29 cellular contexts compared by ENCODE assay signal in the genomic region with DNA sequence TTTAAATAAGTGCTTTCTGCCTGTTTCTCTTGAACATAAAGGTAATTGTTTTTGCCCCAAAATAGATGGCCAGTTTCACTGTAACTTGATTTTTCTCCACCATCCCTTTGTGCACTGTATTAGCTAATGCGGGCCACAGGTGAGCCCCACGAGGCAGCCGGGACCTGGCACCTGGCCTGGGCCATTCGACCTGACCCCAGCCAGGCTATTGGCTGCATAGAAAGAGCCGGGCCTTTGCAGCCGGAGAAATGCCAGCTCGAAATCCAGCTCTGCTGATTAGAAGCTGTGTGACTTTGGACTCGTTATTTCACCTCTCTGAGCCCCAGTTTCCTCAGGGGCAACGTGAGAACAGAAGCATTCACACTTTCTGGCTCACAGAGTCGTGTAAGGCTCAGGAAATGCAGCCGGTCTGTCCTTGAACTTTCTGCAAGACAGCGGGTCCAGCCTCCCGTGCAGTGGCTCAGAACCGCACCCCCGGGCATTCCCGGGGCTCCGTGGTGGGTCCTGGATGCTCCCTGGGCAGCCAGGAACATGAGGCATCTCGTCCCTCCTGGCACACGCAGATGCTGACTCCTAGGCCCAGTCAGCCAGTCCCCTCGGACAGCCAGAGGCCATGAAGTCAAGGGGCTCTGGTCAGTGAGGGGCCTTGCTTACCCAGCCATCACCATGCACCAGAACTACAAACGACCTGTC. TPM values are rescaled to one million over a fixed set of nuclear protein-coding genes. Genes with fewer than 3 reads are reported as not detected.
DNase-seq lines count a peak whose midpoint lies in the region; ATAC-seq and TF ChIP-seq lines count a peak whose summit lies in the region.
"Had no signal": no experiment of that assay in that cellular context is flagged by ENCODE, and none has a peak within 500 bp of the region (broad histone marks: within the 10 kb centered on the region; RNA-seq: fewer than 3 reads in every experiment).

No MANE protein-coding gene starts in this region.

- H3K27me3 Mint-ChIP-seq in activated naive CD8-positive, alpha-beta T cell treated with anti-CD3 and anti-CD28 coated beads, Interleukin-2, amount 10 ng/mL, durations not matched to agents 7 days and 5 days: peaks cover under 1% of the 10 kb centered on the region
- peaks cover 2% of the 10 kb centered on the region for H3K27me3 Mint-ChIP-seq in activated naive CD8-positive, alpha-beta T cell treated with anti-CD3 and anti-CD28 coated beads, Interleukin-2, amount 50 U/mL, for 24 hours
- peaks cover under 1 to 11% of the 10 kb centered on the region in 2 donors for H3K27me3 Mint-ChIP-seq in natural killer cell treated with Interleukin-12 subunit alpha and Interleukin-12 subunit beta and Interleukin-15 and Interleukin-18, amount 100 ng/mL, for 72 hours
- H3K27me3 Mint-ChIP-seq in activated CD4-positive, alpha-beta memory T cell treated with anti-CD3 and anti-CD28 coated beads for 36 hours: peaks cover 2% of the 10 kb centered on the region
- H3K27me3 Mint-ChIP-seq: B cell had no signal

- peak; percentile 23 for DNase-seq in activated naive CD8-positive, alpha-beta T cell treated with anti-CD3 and anti-CD28 coated beads, Interleukin-2, amount 10 ng/mL, durations not matched to agents 7 days and 5 days
- DNase-seq in activated naive CD8-positive, alpha-beta T cell treated with anti-CD3 and anti-CD28 coated beads, Interleukin-2, amount 50 U/mL, for 24 hours: no peak
- DNase-seq in natural killer cell treated with Interleukin-12 subunit alpha and Interleukin-12 subunit beta and Interleukin-15 and Interleukin-18, amount 100 ng/mL, for 72 hours (ENCODE audit: low spot score): peak; percentile 23
- DNase-seq in thoracic aorta (ENCODE audit: low spot score) (no peak), nucleus accumbens (lab: John Stamatoyannopoulos, UW) (no peak)
- DNase-seq in activated CD4-positive, alpha-beta memory T cell treated with anti-CD3 and anti-CD28 coated beads for 36 hours: no peak
- DNase-seq: ACHN; activated CD8-positive, alpha-beta T cell treated with anti-CD3 and anti-CD28 coated beads, Interleukin-2, amount 10 ng/mL, durations not matched to agents 7 days and 5 days; amniotic stem cell; brain microvascular endothelial cell; CD8-positive, alpha-beta T cell; colonic mucosa; effector CD8-positive, alpha-beta T cell; IMR-90; naive B cell; NCI-H774; stimulated activated naive B cell treated with anti-CD40 and anti-IgM and Interleukin-4, amounts not matched to agents 10 μg/mL and 1 μg/mL and 100 μg/mL, for 72 hours; testis had no signal

- no peaks in the 10 kb centered on the region for H3K36me3 Mint-ChIP-seq in activated naive CD8-positive, alpha-beta T cell treated with anti-CD3 and anti-CD28 coated beads, Interleukin-2, amount 10 ng/mL, durations not matched to agents 7 days and 5 days
- no peaks in the 10 kb centered on the region for H3K36me3 Mint-ChIP-seq in activated naive CD8-positive, alpha-beta T cell treated with anti-CD3 and anti-CD28 coated beads, Interleukin-2, amount 50 U/mL, for 24 hours (ENCODE audit: low read depth)
- H3K36me3 Mint-ChIP-seq in natural killer cell treated with Interleukin-12 subunit alpha and Interleukin-12 subunit beta and Interleukin-15 and Interleukin-18, amount 100 ng/mL, for 72 hours: no peaks in the 10 kb centered on the region
- no peaks in the 10 kb centered on the region for H3K36me3 Mint-ChIP-seq in activated CD4-positive, alpha-beta memory T cell treated with anti-CD3 and anti-CD28 coated beads for 36 hours
- H3K36me3 Mint-ChIP-seq: CD8-positive, alpha-beta T cell; stimulated activated naive B cell treated with anti-CD40 and anti-IgM and Interleukin-4, amounts not matched to agents 10 μg/mL and 1 μg/mL and 100 μg/mL, for 72 hours had no signal

- no peak overlapping the region for H3K27ac Mint-ChIP-seq in activated naive CD8-positive, alpha-beta T cell treated with anti-CD3 and anti-CD28 coated beads, Interleukin-2, amount 10 ng/mL, durations not matched to agents 7 days and 5 days
- H3K27ac Mint-ChIP-seq in activated naive CD8-positive, alpha-beta T cell treated with anti-CD3 and anti-CD28 coated beads, Interleukin-2, amount 50 U/mL, for 24 hours: no peak overlapping the region
- H3K27ac Mint-ChIP-seq in natural killer cell treated with Interleukin-12 subunit alpha and Interleukin-12 subunit beta and Interleukin-15 and Interleukin-18, amount 100 ng/mL, for 72 hours: no peak overlapping the region
- H3K27ac Mint-ChIP-seq in activated CD4-positive, alpha-beta memory T cell treated with anti-CD3 and anti-CD28 coated beads for 36 hours: no peak overlapping the region
- H3K27ac Mint-ChIP-seq: activated CD8-positive, alpha-beta T cell treated with anti-CD3 and anti-CD28 coated beads, Interleukin-2, amount 10 ng/mL, durations not matched to agents 7 days and 5 days; B cell; CD8-positive, alpha-beta T cell; GM23338; mesothelial cell of epicardium; naive B cell; stimulated activated naive B cell treated with anti-CD40 and anti-IgM and Interleukin-4, amounts not matched to agents 10 μg/mL and 1 μg/mL and 100 μg/mL, for 72 hours had no signal

- H3K4me1 Mint-ChIP-seq in activated naive CD8-positive, alpha-beta T cell treated with anti-CD3 and anti-CD28 coated beads, Interleukin-2, amount 10 ng/mL, durations not matched to agents 7 days and 5 days: no peaks in the 10 kb centered on the region
- H3K4me1 Mint-ChIP-seq in activated naive CD8-positive, alpha-beta T cell treated with anti-CD3 and anti-CD28 coated beads, Interleukin-2, amount 50 U/mL, for 24 hours: no peaks in the 10 kb centered on the region
- H3K4me1 Mint-ChIP-seq in natural killer cell treated with Interleukin-12 subunit alpha and Interleukin-12 subunit beta and Interleukin-15 and Interleukin-18, amount 100 ng/mL, for 72 hours (ENCODE audit: low read depth in 2 of 2): no peaks in the 10 kb centered on the region
- no peaks in the 10 kb centered on the region for H3K4me1 Mint-ChIP-seq in activated CD4-positive, alpha-beta memory T cell treated with anti-CD3 and anti-CD28 coated beads for 36 hours (ENCODE audit: low read depth)
- H3K4me1 Mint-ChIP-seq: B cell; mesothelial cell of epicardium; naive B cell; stimulated activated naive B cell treated with anti-CD40 and anti-IgM and Interleukin-4, amounts not matched to agents 10 μg/mL and 1 μg/mL and 100 μg/mL, for 72 hours had no signal

- H3K9me3 ChIP-seq in thoracic aorta: no peaks in the 10 kb centered on the region
- H3K9me3 ChIP-seq: colonic mucosa, testis had no signal

- H3K36me3 ChIP-seq in thoracic aorta: no peaks in the 10 kb centered on the region
- H3K36me3 ChIP-seq: brain microvascular endothelial cell, colonic mucosa had no signal

- intact Hi-C loops in activated CD4-positive, alpha-beta memory T cell treated with anti-CD3 and anti-CD28 coated beads for 36 hours (cut with micrococcal nuclease): no loop called here

- CTCF ChIA-PET in activated CD4-positive, alpha-beta memory T cell treated with anti-CD3 and anti-CD28 coated beads for 36 hours (lab: Charles Lee): no interaction called here

- no peaks in the 10 kb centered on the region for H3K27me3 ChIP-seq in thoracic aorta (replicated peaks; ENCODE audit: insufficient read depth)
- H3K27me3 ChIP-seq: brain microvascular endothelial cell, colonic mucosa, testis had no signal

- H3K4me3 Mint-ChIP-seq in activated naive CD8-positive, alpha-beta T cell treated with anti-CD3 and anti-CD28 coated beads, Interleukin-2, amount 10 ng/mL, durations not matched to agents 7 days and 5 days: no peak overlapping the region
- H3K4me3 Mint-ChIP-seq in activated naive CD8-positive, alpha-beta T cell treated with anti-CD3 and anti-CD28 coated beads, Interleukin-2, amount 50 U/mL, for 24 hours: no peak overlapping the region
- no peak overlapping the region for H3K4me3 Mint-ChIP-seq in natural killer cell treated with Interleukin-12 subunit alpha and Interleukin-12 subunit beta and Interleukin-15 and Interleukin-18, amount 100 ng/mL, for 72 hours
- H3K4me3 Mint-ChIP-seq in activated CD4-positive, alpha-beta memory T cell treated with anti-CD3 and anti-CD28 coated beads for 36 hours: no peak overlapping the region
- H3K4me3 Mint-ChIP-seq: activated CD8-positive, alpha-beta T cell treated with anti-CD3 and anti-CD28 coated beads, Interleukin-2, amount 10 ng/mL, durations not matched to agents 7 days and 5 days; B cell; CD8-positive, alpha-beta T cell; GM23338; mesothelial cell of epicardium; naive B cell; stimulated activated naive B cell treated with anti-CD40 and anti-IgM and Interleukin-4, amounts not matched to agents 10 μg/mL and 1 μg/mL and 100 μg/mL, for 72 hours had no signal

- POLR2A ChIA-PET in activated naive CD8-positive, alpha-beta T cell treated with anti-CD3 and anti-CD28 coated beads, Interleukin-2, amount 10 ng/mL, durations not matched to agents 7 days and 5 days (lab: Charles Lee): no interaction called here
- POLR2A ChIA-PET in activated CD4-positive, alpha-beta memory T cell treated with anti-CD3 and anti-CD28 coated beads for 36 hours (lab: Charles Lee): no interaction called here

- peaks cover 29 to 74% of the 10 kb centered on the region in 2 donors for H3K4me1 ChIP-seq in thoracic aorta (ENCODE audit: control insufficient read depth in 1 of 2, low read depth in 2 of 2)
- H3K4me1 ChIP-seq: colonic mucosa had no signal

- no peaks in the 10 kb centered on the region for H3K9me3 Mint-ChIP-seq in activated naive CD8-positive, alpha-beta T cell treated with anti-CD3 and anti-CD28 coated beads, Interleukin-2, amount 10 ng/mL, durations not matched to agents 7 days and 5 days
- no peaks in the 10 kb centered on the region for H3K9me3 Mint-ChIP-seq in activated naive CD8-positive, alpha-beta T cell treated with anti-CD3 and anti-CD28 coated beads, Interleukin-2, amount 50 U/mL, for 24 hours
- no peaks in the 10 kb centered on the region for H3K9me3 Mint-ChIP-seq in natural killer cell treated with Interleukin-12 subunit alpha and Interleukin-12 subunit beta and Interleukin-15 and Interleukin-18, amount 100 ng/mL, for 72 hours
- H3K9me3 Mint-ChIP-seq in activated CD4-positive, alpha-beta memory T cell treated with anti-CD3 and anti-CD28 coated beads for 36 hours: no peaks in the 10 kb centered on the region
- H3K9me3 Mint-ChIP-seq: CD8-positive, alpha-beta T cell had no signal

- H3K27ac ChIP-seq in cingulate gyrus (ENCODE audit: low read depth, low read length) (peak overlapping the region; percentile 94), thoracic aorta (peak overlapping the region in 1 of 2 donors; percentile 40)
- H3K27ac ChIP-seq: brain microvascular endothelial cell, colonic mucosa, epithelial cell of prostate, testis had no signal

- TF ChIP-seq CTCF in thoracic aorta (IDR thresholded peaks at IDR 0.05): no peak

- ATAC-seq in activated naive CD8-positive, alpha-beta T cell treated with anti-CD3 and anti-CD28 coated beads, Interleukin-2, amount 10 ng/mL, durations not matched to agents 7 days and 5 days (ENCODE audit: low read depth): no peak
- ATAC-seq in activated naive CD8-positive, alpha-beta T cell treated with anti-CD3 and anti-CD28 coated beads, Interleukin-2, amount 50 U/mL, for 24 hours: no peak
- no peak for ATAC-seq in natural killer cell treated with Interleukin-12 subunit alpha and Interleukin-12 subunit beta and Interleukin-15 and Interleukin-18, amount 100 ng/mL, for 72 hours
- no peak for ATAC-seq in thoracic aorta (ENCODE audit: insufficient number of reproducible peaks, low FRiP score, low read depth)
- ATAC-seq: activated CD8-positive, alpha-beta T cell treated with anti-CD3 and anti-CD28 coated beads, Interleukin-2, amount 10 ng/mL, durations not matched to agents 7 days and 5 days; CD8-positive, alpha-beta T cell; GM23338; Panc1; stimulated activated naive B cell treated with anti-CD40 and anti-IgM and Interleukin-4, amounts not matched to agents 10 μg/mL and 1 μg/mL and 100 μg/mL, for 72 hours had no signal

- peak overlapping the region; percentile 58 for H3K4me3 ChIP-seq in thoracic aorta
- H3K4me3 ChIP-seq: colonic mucosa, GM23338, testis had no signal

RNA-seq across cellular contexts. Expression of gene ACTRT2, which starts 37.4 kb away (rescaled TPM):
- not detected for total RNA-seq in activated naive CD8-positive, alpha-beta T cell treated with anti-CD3 and anti-CD28 coated beads, Interleukin-2, amount 10 ng/mL, durations not matched to agents 7 days and 5 days
- not detected for total RNA-seq in natural killer cell treated with Interleukin-12 subunit alpha and Interleukin-12 subunit beta and Interleukin-15 and Interleukin-18, amount 100 ng/mL, for 72 hours
- not detected for total RNA-seq in thoracic aorta
- total RNA-seq in activated CD4-positive, alpha-beta memory T cell treated with anti-CD3 and anti-CD28 coated beads for 36 hours: not detected
- total RNA-seq: activated CD8-positive, alpha-beta T cell treated with anti-CD3 and anti-CD28 coated beads, Interleukin-2, amount 10 ng/mL, durations not matched to agents 7 days and 5 days; B cell; CD8-positive, alpha-beta T cell; colonic mucosa; Daoy; glomerular endothelial cell; GM23338; IMR-90; liver; mesothelial cell of epicardium; osteocyte; skeletal muscle tissue had no signal

Comparison
In these comparisons a context has a peak if more than half of its experiments do, and no peak if none do; other contexts are left out.
1. DNase-seq: peak in activated naive CD8-positive, alpha-beta T cell treated with anti-CD3 and anti-CD28 coated beads, Interleukin-2, amount 10 ng/mL, durations not matched to agents 7 days and 5 days (single experiment) and natural killer cell treated with Interleukin-12 subunit alpha and Interleukin-12 subunit beta and Interleukin-15 and Interleukin-18, amount 100 ng/mL, for 72 hours (single experiment); none in activated naive CD8-positive, alpha-beta T cell treated with anti-CD3 and anti-CD28 coated beads, Interleukin-2, amount 50 U/mL, for 24 hours (single experiment), thoracic aorta (single experiment), activated CD4-positive, alpha-beta memory T cell treated with anti-CD3 and anti-CD28 coated beads for 36 hours (single experiment) and nucleus accumbens (0 of 56).